1 cellular context compared by ENCODE assay signal in the genomic region with DNA sequence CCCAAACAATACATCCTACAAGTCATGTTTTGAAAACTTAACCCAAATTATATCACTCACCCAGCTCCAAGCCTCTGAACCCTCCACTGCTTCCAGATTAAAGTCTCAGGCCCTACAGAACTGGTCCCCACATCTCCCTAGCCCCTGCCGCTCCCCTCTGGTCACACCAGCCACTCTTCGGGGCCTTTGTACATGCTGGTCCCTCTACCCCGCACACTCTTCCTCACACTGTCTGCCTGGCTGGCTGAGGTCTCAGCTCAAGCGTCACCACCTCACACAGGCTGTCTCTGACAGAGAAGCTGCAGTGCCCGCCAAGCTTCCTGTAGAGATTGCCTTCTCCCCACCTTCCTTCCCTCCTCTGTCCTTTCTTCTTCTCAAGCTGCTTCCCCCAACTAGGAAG.
TF ChIP-seq lines count a peak whose summit lies in the region.

No MANE protein-coding gene starts in this region.

TF ChIP-seq in GM12878, 131 proteins besides CTCF, POLR2A, EP300 and RAD21:
- TF ChIP-seq PAX5 (IDR thresholded peaks at IDR 0.05; ENCODE audit: borderline replicate concordance, low read depth, low read length): no peak
- TF ChIP-seq, protein P1, sequence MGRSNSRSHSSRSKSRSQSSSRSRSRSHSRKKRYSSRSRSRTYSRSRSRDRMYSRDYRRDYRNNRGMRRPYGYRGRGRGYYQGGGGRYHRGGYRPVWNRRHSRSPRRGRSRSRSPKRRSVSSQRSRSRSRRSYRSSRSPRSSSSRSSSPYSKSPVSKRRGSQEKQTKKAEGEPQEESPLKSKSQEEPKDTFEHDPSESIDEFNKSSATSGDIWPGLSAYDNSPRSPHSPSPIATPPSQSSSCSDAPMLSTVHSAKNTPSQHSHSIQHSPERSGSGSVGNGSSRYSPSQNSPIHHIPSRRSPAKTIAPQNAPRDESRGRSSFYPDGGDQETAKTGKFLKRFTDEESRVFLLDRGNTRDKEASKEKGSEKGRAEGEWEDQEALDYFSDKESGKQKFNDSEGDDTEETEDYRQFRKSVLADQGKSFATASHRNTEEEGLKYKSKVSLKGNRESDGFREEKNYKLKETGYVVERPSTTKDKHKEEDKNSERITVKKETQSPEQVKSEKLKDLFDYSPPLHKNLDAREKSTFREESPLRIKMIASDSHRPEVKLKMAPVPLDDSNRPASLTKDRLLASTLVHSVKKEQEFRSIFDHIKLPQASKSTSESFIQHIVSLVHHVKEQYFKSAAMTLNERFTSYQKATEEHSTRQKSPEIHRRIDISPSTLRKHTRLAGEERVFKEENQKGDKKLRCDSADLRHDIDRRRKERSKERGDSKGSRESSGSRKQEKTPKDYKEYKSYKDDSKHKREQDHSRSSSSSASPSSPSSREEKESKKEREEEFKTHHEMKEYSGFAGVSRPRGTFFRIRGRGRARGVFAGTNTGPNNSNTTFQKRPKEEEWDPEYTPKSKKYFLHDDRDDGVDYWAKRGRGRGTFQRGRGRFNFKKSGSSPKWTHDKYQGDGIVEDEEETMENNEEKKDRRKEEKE (IDR thresholded peaks at IDR 0.05): no peak
- peak; percentile 68; the same call in 1 of the 2 replicates for TF ChIP-seq NFXL1 (IDR thresholded peaks at IDR 0.05; ENCODE audit: borderline replicate concordance)
